In genomic region chr14:91399868-91400640, GRCh38 we compare ENCODE assay signal across 8 cellular contexts. TPM values are rescaled to one million over a fixed set of nuclear protein-coding genes. Genes with fewer than 3 reads are reported as not detected.
DNase-seq lines count a peak whose midpoint lies in the region; ATAC-seq and TF ChIP-seq lines count a peak whose summit lies in the region.

No MANE protein-coding gene starts in this region.

- no peak for TF ChIP-seq CTCF in lower lobe of right lung (IDR thresholded peaks at IDR 0.05)
- no peak for TF ChIP-seq CTCF in Caco-2 (IDR thresholded peaks at IDR 0.05; ENCODE audit: insufficient read depth in 1 of 2, low read depth in 1 of 2, low read length in 1 of 2, severe bottlenecking in 1 of 2, unreplicated experiment in 1 of 2)

- no peaks in the 10 kb centered on the region for H3K27me3 Mint-ChIP-seq in T-helper 17 cell
- no peaks in the 10 kb centered on the region for H3K27me3 Mint-ChIP-seq in Caco-2 (ENCODE audit: insufficient read depth, unreplicated experiment)

- CTCF ChIA-PET in Caco-2 (lab: Charles Lee): no interaction called here

- DNase-seq in DMS153 treated with DMSO at 0.1 percent for 48 hours (lab: John Stamatoyannopoulos, UW; ENCODE audit: unreplicated experiment) (peak; percentile 31), T-helper 17 cell (no peak), lower lobe of right lung (no peak), middle frontal gyrus (ENCODE audit: extremely low spot score, low spot score) (no peak), inferior parietal cortex (ENCODE audit: extremely low spot score) (no peak), Caco-2 (no peak)

- H3K27ac Mint-ChIP-seq in T-helper 17 cell: peak overlapping the region; percentile 99
- H3K27ac Mint-ChIP-seq in Caco-2 (ENCODE audit: unreplicated experiment): no peak overlapping the region

- POLR2A ChIA-PET in Caco-2 (lab: Charles Lee): no interaction called here

- H3K9me3 ChIP-seq in T-helper 17 cell (ENCODE audit: control insufficient read depth, low read length, poor library complexity, severe bottlenecking): no peaks in the 10 kb centered on the region
- no peaks in the 10 kb centered on the region for H3K9me3 ChIP-seq in lower lobe of right lung
- H3K9me3 ChIP-seq in Caco-2: no peaks in the 10 kb centered on the region

- ATAC-seq in GM21447 (IDR thresholded peaks at IDR 0.05; ENCODE audit: unreplicated experiment): peak; percentile 41
- peak; percentile 63 for ATAC-seq in T-helper 17 cell
- no peak for ATAC-seq in lower lobe of right lung
- no peak for ATAC-seq in HG02970 (IDR thresholded peaks at IDR 0.05; ENCODE audit: low FRiP score, unreplicated experiment)

- BruUV-seq in Caco-2 (replicated peaks; lab: Mats Ljungman, UMichigan): no TSS peak

- H3K27ac ChIP-seq in lower lobe of right lung: no peak overlapping the region

- H3K4me1 ChIP-seq in lower lobe of right lung (peaks cover 83% of the 10 kb centered on the region), Caco-2 (no peaks in the 10 kb centered on the region)

- H3K4me3 Mint-ChIP-seq in T-helper 17 cell (peak overlapping the region; percentile 98), Caco-2 (ENCODE audit: unreplicated experiment) (no peak overlapping the region)

- H3K4me3 ChIP-seq in lower lobe of right lung (peak overlapping the region; percentile 29), Caco-2 (ENCODE audit: low read depth, low read length) (no peak overlapping the region)

- H3K36me3 Mint-ChIP-seq in T-helper 17 cell (ENCODE audit: low read depth): peaks cover 5% of the 10 kb centered on the region
- peaks cover 10% of the 10 kb centered on the region for H3K36me3 Mint-ChIP-seq in Caco-2 (ENCODE audit: insufficient read depth, unreplicated experiment)

- peaks cover 77% of the 10 kb centered on the region for H3K4me1 Mint-ChIP-seq in T-helper 17 cell
- H3K4me1 Mint-ChIP-seq in Caco-2 (ENCODE audit: low read depth, unreplicated experiment): no peaks in the 10 kb centered on the region

- intact Hi-C loops in lower lobe of right lung (cut with DNase I) (no loop called here), Caco-2 (cut with micrococcal nuclease; ENCODE audit: unreplicated experiment) (no loop called here)

- H3K36me3 ChIP-seq in lower lobe of right lung (no peaks in the 10 kb centered on the region), Caco-2 (ENCODE audit: control insufficient read depth, insufficient read depth, low read length) (no peaks in the 10 kb centered on the region)

- H3K27me3 ChIP-seq in lower lobe of right lung (ENCODE audit: low read depth): no peaks in the 10 kb centered on the region
- H3K27me3 ChIP-seq in Caco-2 (replicated peaks; ENCODE audit: control insufficient read depth, insufficient read depth, low read length): no peaks in the 10 kb centered on the region

- H3K9me3 Mint-ChIP-seq in Caco-2 (ENCODE audit: unreplicated experiment): no peaks in the 10 kb centered on the region

RNA-seq across cellular contexts. Expression of gene CCDC88C, which starts 17.6 kb away (rescaled TPM):
- total RNA-seq in T-helper 17 cell: 100 to 1,000 TPM; 333 to 339 TPM
- total RNA-seq in lower lobe of right lung: 45.8 TPM
- 26.9 and 29.8 TPM in 2 replicates for total RNA-seq in Caco-2 (2022)

Comparison
In these comparisons a context has a peak if more than half of its experiments do, and no peak if none do; other contexts are left out.
1. ATAC-seq: peak in GM21447 (single experiment) and T-helper 17 cell (single experiment); none in lower lobe of right lung (0 of 2) and HG02970 (single experiment).